23 cellular contexts compared by ENCODE assay signal in genomic region chr22:28243539-28243938, GRCh38.
DNase-seq lines count a peak whose midpoint lies in the region; ATAC-seq, FAIRE-seq and TF ChIP-seq lines count a peak whose summit lies in the region.
"Had no signal": no experiment of that assay in that cellular context is flagged by ENCODE, and none has a peak within 500 bp of the region (broad histone marks: within the 10 kb centered on the region; RNA-seq: fewer than 3 reads in every experiment).

No MANE protein-coding gene starts in this region.

- no peak for FAIRE-seq in RCC 7860 (lab: Jason Lieb, UNC)
- FAIRE-seq: A549, colon, GM12892, keratinocyte had no signal

- POLR2A ChIA-PET in CD8-positive, alpha-beta T cell (lab: Charles Lee) = no interaction called here

- H3K9me3 Mint-ChIP-seq in mesothelial cell of epicardium = peaks cover 5% of the 10 kb centered on the region
- H3K9me3 Mint-ChIP-seq in CD8-positive, alpha-beta T cell = no peaks in the 10 kb centered on the region
- H3K9me3 Mint-ChIP-seq: activated naive CD8-positive, alpha-beta T cell treated with anti-CD3 and anti-CD28 coated beads, Interleukin-2, amount 50 U/mL, for 24 hours; activated T-helper 17 cell treated with anti-CD3 and anti-CD28 coated beads, Interleukin-2, amount 50 U/mL, for 72 hours had no signal

- H3K27ac ChIP-seq in CD8-positive, alpha-beta T cell (ENCODE audit: low read depth, low read length) = no peak overlapping the region
- H3K27ac ChIP-seq in esophagus muscularis mucosa (replicated peaks in 1 of 4) = no peak overlapping the region
- H3K27ac ChIP-seq: A549 had no signal

- intact Hi-C loops in CD8-positive, alpha-beta T cell (cut with DNase I, micrococcal nuclease) = no loop called here
- intact Hi-C loops in esophagus muscularis mucosa (cut with DNase I) = no loop called here

- in situ Hi-C loops in ACHN (cut with HindIII; ENCODE audit: low pct_ligation_motif_present, low pct_unique_long_range_greater_than_20kb, low sequenced_read_pairs) = no loop called here

- TF ChIP-seq CTCF in choroid plexus epithelial cell (conservative IDR thresholded peaks at IDR 0.05; ENCODE audit: low read depth, low read length) (no peak), mesothelial cell of epicardium (IDR thresholded peaks at IDR 0.05; ENCODE audit: unreplicated experiment) (no peak), esophagus muscularis mucosa (IDR thresholded peaks at IDR 0.05) (no peak)
- TF ChIP-seq CTCF in CD8-positive, alpha-beta T cell (IDR thresholded peaks at IDR 0.05) = no peak

- H3K4me1 Mint-ChIP-seq in mesothelial cell of epicardium = peaks cover 59% of the 10 kb centered on the region
- no peaks in the 10 kb centered on the region for H3K4me1 Mint-ChIP-seq in CD8-positive, alpha-beta T cell (ENCODE audit: low read depth)
- H3K4me1 Mint-ChIP-seq: activated CD4-positive, alpha-beta T cell treated with anti-CD3 and anti-CD28 coated beads for 36 hours; activated naive CD8-positive, alpha-beta T cell treated with anti-CD3 and anti-CD28 coated beads, Interleukin-2, amount 50 U/mL, for 24 hours; activated T-helper 17 cell treated with anti-CD3 and anti-CD28 coated beads, Interleukin-2, amount 50 U/mL, for 72 hours had no signal

- no peaks in the 10 kb centered on the region for H3K27me3 ChIP-seq in CD8-positive, alpha-beta T cell (ENCODE audit: insufficient read depth, low read length)
- H3K27me3 ChIP-seq in esophagus muscularis mucosa = no peaks in the 10 kb centered on the region

- no peaks in the 10 kb centered on the region for H3K36me3 ChIP-seq in CD8-positive, alpha-beta T cell (ENCODE audit: insufficient read depth, low read length)
- H3K36me3 ChIP-seq in esophagus muscularis mucosa = no peaks in the 10 kb centered on the region
- H3K36me3 ChIP-seq: HAP-1 had no signal

- H3K4me1 ChIP-seq in CD8-positive, alpha-beta T cell (ENCODE audit: insufficient read depth, low read length) = no peaks in the 10 kb centered on the region
- peaks cover 0 to 17% (median 0%) of the 10 kb centered on the region in 4 donors for H3K4me1 ChIP-seq in esophagus muscularis mucosa

- H3K9me3 ChIP-seq in CD8-positive, alpha-beta T cell (ENCODE audit: low read length) = no peaks in the 10 kb centered on the region
- no peaks in the 10 kb centered on the region for H3K9me3 ChIP-seq in esophagus muscularis mucosa
- H3K9me3 ChIP-seq: A549, HAP-1 had no signal

- DNase-seq in ACHN (peak; percentile 50), RCC 7860 (ENCODE audit: low spot score) (peak; percentile 16), choroid plexus epithelial cell (ENCODE audit: low read depth) (peak; percentile 63), mesothelial cell of epicardium (ENCODE audit: low spot score in 2 of 2, unreplicated experiment in 2 of 2) (no peak), esophagus muscularis mucosa (ENCODE audit: extremely low spot score) (no peak)
- no peak for DNase-seq in CD8-positive, alpha-beta T cell
- DNase-seq: activated CD4-positive, alpha-beta T cell treated with anti-CD3 and anti-CD28 coated beads for 36 hours; activated naive CD8-positive, alpha-beta T cell treated with anti-CD3 and anti-CD28 coated beads, Interleukin-2, amount 50 U/mL, for 24 hours; C1 segment of cervical spinal cord; DMS 273 treated with DMSO at 0.1 percent for 48 hours; NCI-H146; NCI-H2227 treated with DMSO at 0.1 percent for 48 hours; NK-92 treated with Interleukin-12 subunit alpha and Interleukin-12 subunit beta, amount 100 ng/mL, for 24 hours; RPMI8226; SW 1271 had no signal

- H3K4me3 Mint-ChIP-seq in mesothelial cell of epicardium = no peak overlapping the region
- H3K4me3 Mint-ChIP-seq in CD8-positive, alpha-beta T cell = no peak overlapping the region
- H3K4me3 Mint-ChIP-seq: activated CD4-positive, alpha-beta T cell treated with anti-CD3 and anti-CD28 coated beads for 36 hours; activated naive CD8-positive, alpha-beta T cell treated with anti-CD3 and anti-CD28 coated beads, Interleukin-2, amount 50 U/mL, for 24 hours; activated T-helper 17 cell treated with anti-CD3 and anti-CD28 coated beads, Interleukin-2, amount 50 U/mL, for 72 hours had no signal

- H3K27me3 Mint-ChIP-seq in mesothelial cell of epicardium (ENCODE audit: low read depth) = no peaks in the 10 kb centered on the region
- peaks cover 6% of the 10 kb centered on the region for H3K27me3 Mint-ChIP-seq in CD8-positive, alpha-beta T cell (ENCODE audit: low read depth)
- H3K27me3 Mint-ChIP-seq: activated CD4-positive, alpha-beta T cell treated with anti-CD3 and anti-CD28 coated beads for 36 hours had no signal

- no peak for TF ChIP-seq EP300 in esophagus muscularis mucosa (IDR thresholded peaks at IDR 0.05)

- no peak for TF ChIP-seq POLR2A in esophagus muscularis mucosa (IDR thresholded peaks at IDR 0.05; ENCODE audit: low read depth)

- H3K4me3 ChIP-seq in choroid plexus epithelial cell (ENCODE audit: low read depth, low read length) (no peak overlapping the region), esophagus muscularis mucosa (no peak overlapping the region)
- H3K4me3 ChIP-seq in CD8-positive, alpha-beta T cell (ENCODE audit: low read depth, low read length) = no peak overlapping the region
- H3K4me3 ChIP-seq: A549, HAP-1 had no signal

- CTCF ChIA-PET in CD8-positive, alpha-beta T cell (lab: Charles Lee) = no interaction called here

- ATAC-seq in GM21447 (IDR thresholded peaks at IDR 0.05; ENCODE audit: unreplicated experiment) (no peak), GM21786 (IDR thresholded peaks at IDR 0.05; ENCODE audit: unreplicated experiment) (no peak)
- ATAC-seq in CD8-positive, alpha-beta T cell = no peak
- ATAC-seq: A549; activated CD4-positive, alpha-beta T cell treated with anti-CD3 and anti-CD28 coated beads for 36 hours; activated naive CD8-positive, alpha-beta T cell treated with anti-CD3 and anti-CD28 coated beads, Interleukin-2, amount 50 U/mL, for 24 hours; activated T-helper 17 cell treated with anti-CD3 and anti-CD28 coated beads, Interleukin-2, amount 50 U/mL, for 72 hours had no signal

- peaks cover 4% of the 10 kb centered on the region for H3K36me3 Mint-ChIP-seq in mesothelial cell of epicardium
- H3K36me3 Mint-ChIP-seq in CD8-positive, alpha-beta T cell = no peaks in the 10 kb centered on the region

- H3K27ac Mint-ChIP-seq in mesothelial cell of epicardium = peak overlapping the region; percentile 90
- H3K27ac Mint-ChIP-seq in CD8-positive, alpha-beta T cell = no peak overlapping the region
- H3K27ac Mint-ChIP-seq: activated CD4-positive, alpha-beta T cell treated with anti-CD3 and anti-CD28 coated beads for 36 hours; activated naive CD8-positive, alpha-beta T cell treated with anti-CD3 and anti-CD28 coated beads, Interleukin-2, amount 50 U/mL, for 24 hours; activated T-helper 17 cell treated with anti-CD3 and anti-CD28 coated beads, Interleukin-2, amount 50 U/mL, for 72 hours had no signal

- WGBS in esophagus muscularis mucosa = 92% methylated on average over 3 of the region's 3 CpGs

Comparison
In these comparisons a context has a peak if more than half of its experiments do, and no peak if none do; other contexts are left out.
1. DNase-seq: peak in ACHN (single experiment), RCC 7860 (single experiment) and choroid plexus epithelial cell (single experiment); none in mesothelial cell of epicardium (0 of 2), CD8-positive, alpha-beta T cell (0 of 7) and esophagus muscularis mucosa (single experiment).